In genomic region chr17:57086069-57086930, GRCh38 we compare ENCODE assay signal across 1 cellular context.
A peak's percentile ranks its signal among the peaks of the same experiment; 100 is the strongest.
TF ChIP-seq lines count a peak whose summit lies in the region.

No MANE protein-coding gene starts in this region.

TF ChIP-seq in HCT116, 20 proteins besides CTCF, POLR2A, EP300 and RAD21 (continued from another document):
- TF ChIP-seq ZBTB33 (IDR thresholded peaks at IDR 0.05; ENCODE audit: extremely low read depth, insufficient replicate concordance, low read length) = no peak
- TF ChIP-seq JUND (IDR thresholded peaks at IDR 0.05) = no peak
- TF ChIP-seq ATF3 (IDR thresholded peaks at IDR 0.05) = no peak
- TF ChIP-seq ZNF274 (IDR thresholded peaks at IDR 0.05; ENCODE audit: low read depth, low read length) = no peak
- no peak for TF ChIP-seq ZFX (IDR thresholded peaks at IDR 0.05)
- no peak for TF ChIP-seq CBX3 (IDR thresholded peaks at IDR 0.05; ENCODE audit: low read depth)
- TF ChIP-seq SIN3A (IDR thresholded peaks at IDR 0.05; ENCODE audit: low read depth) = peak; percentile 38; the same call in 1 of the 2 replicates
- TF ChIP-seq SRF (IDR thresholded peaks at IDR 0.05; ENCODE audit: low read depth) = no peak
- no peak for TF ChIP-seq EZH2phosphoT487 (IDR thresholded peaks at IDR 0.05; ENCODE audit: borderline replicate concordance)
- TF ChIP-seq MAX (IDR thresholded peaks at IDR 0.05) = peak; percentile 70; the same call in 1 of the 2 replicates
- no peak for TF ChIP-seq EZH2 (IDR thresholded peaks at IDR 0.05)
- no peak for TF ChIP-seq TCF7L2 (IDR thresholded peaks at IDR 0.05; ENCODE audit: borderline replicate concordance, extremely low read depth, insufficient read depth, insufficient read length)
- peak; percentile 33; the same call in 1 of the 2 replicates for TF ChIP-seq SP1 (IDR thresholded peaks at IDR 0.05; ENCODE audit: low read depth)
